8 cellular contexts compared by ENCODE assay signal in genomic region chr19:10566658-10567410, GRCh38. TPM values are rescaled to one million over a fixed set of nuclear protein-coding genes. Genes with fewer than 3 reads are reported as not detected.
DNase-seq lines count a peak whose midpoint lies in the region; ATAC-seq and TF ChIP-seq lines count a peak whose summit lies in the region.

No MANE protein-coding gene starts in this region.

- no peaks in the 10 kb centered on the region for H3K9me3 Mint-ChIP-seq in nephron

- H3K4me3 ChIP-seq in SU-DHL-6 (ENCODE audit: insufficient read depth, low read length, poor library complexity, severe bottlenecking) (no peak overlapping the region), mammary epithelial cell (replicated peaks in 1 of 3; ENCODE audit: insufficient read depth in 1 of 3, low read depth in 2 of 3, low read length in 3 of 3) (no peak overlapping the region)

- 56% methylated on average over 13 of the region's 19 CpGs for WGBS in mammary epithelial cell (ENCODE audit: low coverage, missing lambda C conversion rate)

- H3K9me2 ChIP-seq in SU-DHL-6 (replicated peaks; ENCODE audit: insufficient read depth, low read length), result no peaks in the 10 kb centered on the region

- peak; percentile 55 for DNase-seq in activated CD4-positive, CD25-positive, alpha-beta regulatory T cell treated with anti-CD3 and anti-CD28 coated beads, Interleukin-2, amount 50 U/mL, for 72 hours
- no peak for DNase-seq in activated CD4-positive, CD25-positive, alpha-beta regulatory T cell (lab: John Stamatoyannopoulos, UW)
- DNase-seq in mammary epithelial cell (no peak), AG20443 (ENCODE audit: low spot score) (no peak), hepatic stellate cell (ENCODE audit: low spot score) (no peak)

- no peak overlapping the region for H2AFZ ChIP-seq in SU-DHL-6 (ENCODE audit: low read depth, low read length, severe bottlenecking)
- no peak overlapping the region for H2AFZ ChIP-seq in mammary epithelial cell (ENCODE audit: low read depth, low read length)

- CTCF ChIA-PET in mammary epithelial cell (lab: Charles Lee; ENCODE audit: low non-redundant PET), result no interaction called here

- peaks cover 39% of the 10 kb centered on the region for H3K4me1 ChIP-seq in mammary epithelial cell (ENCODE audit: insufficient read depth, low read length)

- ATAC-seq in HG02938 (IDR thresholded peaks at IDR 0.05; ENCODE audit: unreplicated experiment), result no peak

- intact Hi-C loops in mammary epithelial cell (cut with micrococcal nuclease), result loop anchor here (1.0 to 5.0 kb wide), 3 partner anchors 11 to 165 kb away; partner anchors contain the start of genes CDC37 and ILF3

- peaks cover 19% of the 10 kb centered on the region for H3F3A ChIP-seq in SU-DHL-6 (ENCODE audit: insufficient read depth)

- peak overlapping the region; percentile 60 to 89 (median 83) for H3K27ac Mint-ChIP-seq in nephron

- in situ Hi-C loops in mammary epithelial cell (cut with MboI; ENCODE audit: low sequenced_read_pairs in 2 of 2), result loop anchor here in 1 of 2 donors (5.0 kb wide), 1 partner anchor 65 kb away; the partner anchor contains the start of gene KEAP1

- no peaks in the 10 kb centered on the region for H3K36me3 Mint-ChIP-seq in nephron (ENCODE audit: low read depth)

- H3K9ac ChIP-seq in SU-DHL-6 (ENCODE audit: low read length) (peak overlapping the region; percentile 33; the same call in 1 of the 2 replicates), mammary epithelial cell (ENCODE audit: insufficient read depth, low read length) (no peak overlapping the region)

- TF ChIP-seq CTCF in SU-DHL-6 (IDR thresholded peaks at IDR 0.05; ENCODE audit: insufficient read depth, low read length, poor library complexity, severe bottlenecking), result no peak
- TF ChIP-seq CTCF in mammary epithelial cell (conservative IDR thresholded peaks at IDR 0.05 in 1 of 2, IDR thresholded peaks at IDR 0.05 in 1 of 2; ENCODE audit: extremely low read depth in 1 of 2, insufficient read depth in 1 of 2, low read depth in 1 of 2, low read length in 2 of 2), result no peak
- TF ChIP-seq CTCF in nephron (IDR thresholded peaks at IDR 0.05; ENCODE audit: unreplicated experiment in 3 of 3), result no peak

- dilution Hi-C loops in mammary epithelial cell (cut with HindIII; ENCODE audit: low sequenced_read_pairs), result no loop called here

- no peaks in the 10 kb centered on the region for H3K27me3 Mint-ChIP-seq in nephron (ENCODE audit: low read depth)

- H3K27ac ChIP-seq in SU-DHL-6 (ENCODE audit: low read depth, low read length), result peak overlapping the region; percentile 83
- peak overlapping the region; percentile 29 for H3K27ac ChIP-seq in mammary epithelial cell (ENCODE audit: insufficient read depth, low read depth, low read length)

- H3K36me3 ChIP-seq in SU-DHL-6 (ENCODE audit: low read length) (no peaks in the 10 kb centered on the region), mammary epithelial cell (ENCODE audit: insufficient read depth, low read length) (no peaks in the 10 kb centered on the region)

- H3K9me3 ChIP-seq in SU-DHL-6 (ENCODE audit: insufficient read depth, low read length) (no peaks in the 10 kb centered on the region), mammary epithelial cell (replicated peaks; ENCODE audit: insufficient read depth, low read length) (no peaks in the 10 kb centered on the region)

- H3K4me2 ChIP-seq in SU-DHL-6 (ENCODE audit: low read depth, low read length, poor library complexity, severe bottlenecking) (peak overlapping the region; percentile 82), mammary epithelial cell (ENCODE audit: insufficient read depth, low read depth, low read length) (peak overlapping the region; percentile 92)

- no TSS peak for BruUV-seq in mammary epithelial cell (replicated peaks; lab: Mats Ljungman, UMichigan)

- H3K4me1 Mint-ChIP-seq in nephron, result peaks cover 41% of the 10 kb centered on the region

- H3K27me3 ChIP-seq in SU-DHL-6 (ENCODE audit: low read length) (no peaks in the 10 kb centered on the region), mammary epithelial cell (ENCODE audit: insufficient read depth, low read length) (no peaks in the 10 kb centered on the region)

- no peaks in the 10 kb centered on the region for H4K20me1 ChIP-seq in SU-DHL-6 (ENCODE audit: low read depth, low read length)
- H4K20me1 ChIP-seq in mammary epithelial cell (ENCODE audit: insufficient read depth, low read length), result no peaks in the 10 kb centered on the region

- H3K79me2 ChIP-seq in SU-DHL-6 (ENCODE audit: insufficient read depth, low read length) (peaks cover 14% of the 10 kb centered on the region), mammary epithelial cell (ENCODE audit: insufficient read depth, low read length) (peaks cover 34% of the 10 kb centered on the region)

- peak overlapping the region; percentile 94 to 97 (median 95) for H3K4me3 Mint-ChIP-seq in nephron

RNA-seq across cellular contexts. Expression of gene KRI1, which starts 1.0 kb away (rescaled TPM):
- total RNA-seq in mammary epithelial cell, result 10 to 100 TPM; 10.3 to 32.7 TPM
- polyA plus RNA-seq in mammary epithelial cell, result 13.2 TPM
- 19.7 TPM for polyA minus RNA-seq in mammary epithelial cell

RNA-seq across cellular contexts. Expression of gene CDKN2D, which starts 1.9 kb away (rescaled TPM):
- 1 to 10 TPM; 3.3 to 8.2 TPM for total RNA-seq in mammary epithelial cell
- polyA plus RNA-seq in mammary epithelial cell, result 8.9 TPM
- polyA minus RNA-seq in mammary epithelial cell, result 0.57 TPM

RNA-seq across cellular contexts. Expression of gene AP1M2, which starts 20.3 kb away (rescaled TPM):
- total RNA-seq in mammary epithelial cell, result 100 to 1,000 TPM in 1 of 2 donors, 10 to 100 TPM in 1; 86.3 to 119 TPM
- polyA plus RNA-seq in mammary epithelial cell, result 113 TPM
- polyA minus RNA-seq in mammary epithelial cell, result 170 TPM

RNA-seq across cellular contexts. Expression of gene ATG4D, which starts 23.1 kb away (rescaled TPM):
- total RNA-seq in mammary epithelial cell, result 10 to 100 TPM; 20.7 to 28.9 TPM
- 16.9 TPM for polyA plus RNA-seq in mammary epithelial cell
- 24.2 TPM for polyA minus RNA-seq in mammary epithelial cell

RNA-seq across cellular contexts. Expression of gene S1PR5, which starts 49.6 kb away (rescaled TPM):
- 10 to 100 TPM in 1 of 2 donors, 1 to 10 TPM in 1; 8.5 to 12.2 TPM for total RNA-seq in mammary epithelial cell
- polyA plus RNA-seq in mammary epithelial cell, result 4.0 TPM
- polyA minus RNA-seq in mammary epithelial cell, result 1.5 TPM
